In the genomic region with DNA sequence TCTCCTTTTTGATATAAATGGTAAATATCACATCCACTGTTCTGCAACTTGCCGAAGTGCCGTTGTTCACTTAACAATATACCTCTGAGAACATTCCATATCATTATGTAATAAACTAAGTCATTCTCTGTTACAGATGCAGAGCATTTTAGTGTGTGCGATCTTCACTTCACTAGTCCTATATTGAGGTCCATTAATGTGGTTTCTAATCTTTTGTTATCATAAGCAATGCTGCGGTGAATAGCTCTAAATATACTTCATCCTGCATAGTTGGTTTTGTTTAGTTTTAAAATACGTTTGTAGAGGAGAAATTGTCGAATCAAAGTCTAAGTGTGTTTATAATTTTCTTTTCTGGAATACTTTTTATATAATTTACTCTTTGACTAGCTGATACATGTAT, we compare ENCODE assay signal across 23 cellular contexts.
"Had no signal": no experiment of that assay in that cellular context is flagged by ENCODE, and none has a peak within 500 bp of the region (broad histone marks: within the 10 kb centered on the region; RNA-seq: fewer than 3 reads in every experiment).

No MANE protein-coding gene starts in this region.

- H3K36me3 Mint-ChIP-seq: activated CD4-positive, alpha-beta memory T cell treated with anti-CD3 and anti-CD28 coated beads for 36 hours; activated naive CD8-positive, alpha-beta T cell treated with anti-CD3 and anti-CD28 coated beads for 36 hours had no signal

- H3K27ac ChIP-seq: adrenal gland, ascending aorta, brain microvascular endothelial cell, heart right ventricle, left ventricle myocardium inferior, transverse colon had no signal

- H3K9me3 Mint-ChIP-seq: activated CD4-positive, alpha-beta memory T cell treated with anti-CD3 and anti-CD28 coated beads for 36 hours; activated CD4-positive, alpha-beta T cell treated with anti-CD3 and anti-CD28 coated beads, Interleukin-2, amount 10 ng/mL, durations not matched to agents 24 days and 14 days; activated naive CD8-positive, alpha-beta T cell treated with anti-CD3 and anti-CD28 coated beads for 36 hours; activated T-cell treated with anti-CD3 and anti-CD28 coated beads, Interleukin-2, amount 50 U/mL, for 4 hours; activated T-helper 17 cell treated with anti-CD3 and anti-CD28 coated beads, Interleukin-2, amount 50 U/mL, for 72 hours; nephron had no signal

- H3K4me1 Mint-ChIP-seq: nephron had no signal

- DNase-seq: activated CD4-positive, alpha-beta memory T cell treated with anti-CD3 and anti-CD28 coated beads for 36 hours; activated CD4-positive, alpha-beta T cell treated with anti-CD3 and anti-CD28 coated beads, Interleukin-2, amount 10 ng/mL, durations not matched to agents 24 days and 14 days; activated CD4-positive, CD25-positive, alpha-beta regulatory T cell treated with anti-CD3 and anti-CD28 coated beads, Interleukin-2, amount 50 U/mL, for 72 hours; activated gamma-delta T cell treated with Interleukin-2 at 50 U/mL for 16 hours; activated naive CD8-positive, alpha-beta T cell treated with anti-CD3 and anti-CD28 coated beads for 36 hours; activated T-cell treated with anti-CD3 and anti-CD28 coated beads, Interleukin-2, amount 50 U/mL, for 4 hours; adrenal gland; brain microvascular endothelial cell; foreskin melanocyte; heart right ventricle; left ventricle myocardium inferior; mucosa of descending colon; posterior cingulate gyrus; right cardiac atrium; stimulated activated CD4-positive, alpha-beta T cell treated with anti-CD3 and anti-CD28 coated beads, Interleukin-2, amount 100 ng/mL, for 48 hours; stimulated activated naive CD4-positive, alpha-beta T cell treated with Interleukin-2 at 50 U/mL for 16 hours; SW 1271; T-helper 17 cell; T1000; transverse colon had no signal

- H3K4me3 Mint-ChIP-seq: activated CD4-positive, alpha-beta memory T cell treated with anti-CD3 and anti-CD28 coated beads for 36 hours; activated CD4-positive, alpha-beta T cell treated with anti-CD3 and anti-CD28 coated beads, Interleukin-2, amount 10 ng/mL, durations not matched to agents 24 days and 14 days; activated naive CD8-positive, alpha-beta T cell treated with anti-CD3 and anti-CD28 coated beads for 36 hours; activated T-cell treated with anti-CD3 and anti-CD28 coated beads, Interleukin-2, amount 50 U/mL, for 4 hours; activated T-helper 17 cell treated with anti-CD3 and anti-CD28 coated beads, Interleukin-2, amount 50 U/mL, for 72 hours; nephron; T-helper 17 cell had no signal

- H3K27ac Mint-ChIP-seq: activated CD4-positive, alpha-beta memory T cell treated with anti-CD3 and anti-CD28 coated beads for 36 hours; activated CD4-positive, alpha-beta T cell treated with anti-CD3 and anti-CD28 coated beads, Interleukin-2, amount 10 ng/mL, durations not matched to agents 24 days and 14 days; activated naive CD8-positive, alpha-beta T cell treated with anti-CD3 and anti-CD28 coated beads for 36 hours; activated T-helper 17 cell treated with anti-CD3 and anti-CD28 coated beads, Interleukin-2, amount 50 U/mL, for 72 hours; nephron; T-helper 17 cell had no signal

- H3K27me3 Mint-ChIP-seq: activated CD4-positive, alpha-beta memory T cell treated with anti-CD3 and anti-CD28 coated beads for 36 hours; activated CD4-positive, alpha-beta T cell treated with anti-CD3 and anti-CD28 coated beads, Interleukin-2, amount 10 ng/mL, durations not matched to agents 24 days and 14 days; activated naive CD8-positive, alpha-beta T cell treated with anti-CD3 and anti-CD28 coated beads for 36 hours; activated T-helper 17 cell treated with anti-CD3 and anti-CD28 coated beads, Interleukin-2, amount 50 U/mL, for 72 hours; T-helper 17 cell had no signal
